ENCODE assay signal across 1 cellular context in genomic region chr17:21263351-21263750, GRCh38.
TF ChIP-seq lines count a peak whose summit lies in the region.

No MANE protein-coding gene starts in this region.

TF ChIP-seq in GM12878, 131 proteins besides CTCF, POLR2A, EP300 and RAD21 (continued from another document):
- TF ChIP-seq ELK1 (IDR thresholded peaks at IDR 0.05; ENCODE audit: low read depth, low read length) (no peak), BCL3 (IDR thresholded peaks at IDR 0.05; ENCODE audit: borderline replicate concordance, insufficient read depth, low read depth, low read length, poor library complexity, severe bottlenecking) (peak; percentile 65)
